Comparison of ENCODE assay signal across 19 cellular contexts in the genomic region with DNA sequence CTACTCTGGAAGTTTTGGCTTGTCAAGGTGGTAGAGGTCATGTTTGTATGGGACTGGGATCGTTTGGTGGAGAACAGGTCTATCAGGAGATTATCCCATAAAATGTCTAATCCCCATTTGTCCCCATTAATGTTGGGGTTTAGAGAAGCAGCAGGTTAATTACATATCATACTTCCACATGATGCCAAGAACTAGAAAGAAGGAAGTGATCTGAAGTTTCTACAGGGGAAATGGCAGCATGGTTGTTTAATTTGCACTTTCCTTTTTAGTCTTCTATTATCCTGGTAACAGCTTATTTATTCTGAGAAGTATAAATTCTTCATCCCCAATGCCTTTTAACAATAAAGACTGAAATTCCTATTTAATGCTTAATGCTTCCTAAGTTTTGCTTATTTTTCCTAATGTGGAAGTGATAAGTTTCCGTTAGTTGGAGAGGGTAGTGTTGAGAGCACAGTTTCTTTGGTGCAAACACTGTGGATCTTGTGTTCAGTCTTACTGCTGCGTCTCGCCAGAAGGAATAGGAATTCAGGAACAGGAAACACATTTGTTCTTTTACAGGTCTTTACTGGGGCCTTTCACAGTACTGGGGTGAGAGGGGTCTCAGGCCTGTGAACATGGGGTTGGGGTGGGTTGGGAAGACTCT. TPM values are rescaled to one million over a fixed set of nuclear protein-coding genes. Genes with fewer than 3 reads are reported as not detected.
A peak's percentile ranks its signal among the peaks of the same experiment; 100 is the strongest.
DNase-seq lines count a peak whose midpoint lies in the region; ATAC-seq and TF ChIP-seq lines count a peak whose summit lies in the region.
"Had no signal": no experiment of that assay in that cellular context is flagged by ENCODE, and none has a peak within 500 bp of the region (broad histone marks: within the 10 kb centered on the region; RNA-seq: fewer than 3 reads in every experiment).

No MANE protein-coding gene starts in this region.

- TF ChIP-seq CTCF in Panc1 (IDR thresholded peaks at IDR 0.05) (no peak), glutamatergic neuron (IDR thresholded peaks at IDR 0.05; ENCODE audit: partially characterized antibody, unreplicated experiment) (no peak), upper lobe of right lung (IDR thresholded peaks at IDR 0.05) (no peak), progenitor cell of endocrine pancreas (IDR thresholded peaks at IDR 0.05; ENCODE audit: unreplicated experiment) (no peak)

- H3K27me3 ChIP-seq in Panc1 (ENCODE audit: control insufficient read depth, insufficient read depth, low read length) (no peaks in the 10 kb centered on the region), upper lobe of right lung (no peaks in the 10 kb centered on the region)
- H3K27me3 ChIP-seq: esophagus squamous epithelium, heart left ventricle had no signal

- no peak overlapping the region; a peak in 1 of 4 replicates for H3K4me3 ChIP-seq in Panc1 (ENCODE audit: low read depth in 2 of 2, low read length in 2 of 2)
- H3K4me3 ChIP-seq in upper lobe of right lung, result no peak overlapping the region
- H3K4me3 ChIP-seq: coronary artery, esophagus squamous epithelium, heart left ventricle, skin epidermis had no signal

- BruUV-seq in Panc1 (replicated peaks; lab: Mats Ljungman, UMichigan), result no TSS peak

- H3K27me3 Mint-ChIP-seq in activated naive CD8-positive, alpha-beta T cell, result no peaks in the 10 kb centered on the region
- no peaks in the 10 kb centered on the region for H3K27me3 Mint-ChIP-seq in activated naive CD8-positive, alpha-beta T cell treated with anti-CD3 and anti-CD28 coated beads for 36 hours
- H3K27me3 Mint-ChIP-seq in glutamatergic neuron (ENCODE audit: unreplicated experiment) (peaks cover 8% of the 10 kb centered on the region), progenitor cell of endocrine pancreas (no peaks in the 10 kb centered on the region)

- no peak for ATAC-seq in Panc1
- no peak for ATAC-seq in upper lobe of right lung
- no peak for ATAC-seq in GM18868 (IDR thresholded peaks at IDR 0.05; ENCODE audit: unreplicated experiment)
- ATAC-seq: heart left ventricle, SK-N-SH treated with all-trans-retinoic acid at 6 μM for 48 hours had no signal

- H3K4me1 ChIP-seq in Panc1 (ENCODE audit: control insufficient read depth, insufficient read depth, low read length), result peaks cover 37% of the 10 kb centered on the region
- H3K4me1 ChIP-seq in upper lobe of right lung, result peaks cover 36% of the 10 kb centered on the region

- H3K9me3 Mint-ChIP-seq in activated naive CD8-positive, alpha-beta T cell (ENCODE audit: low read depth), result no peaks in the 10 kb centered on the region
- H3K9me3 Mint-ChIP-seq in activated naive CD8-positive, alpha-beta T cell treated with anti-CD3 and anti-CD28 coated beads for 36 hours, result no peaks in the 10 kb centered on the region
- H3K9me3 Mint-ChIP-seq in glutamatergic neuron (ENCODE audit: unreplicated experiment) (peaks cover 8% of the 10 kb centered on the region), progenitor cell of endocrine pancreas (ENCODE audit: low read depth) (no peaks in the 10 kb centered on the region)

- no peak for DNase-seq in activated naive CD8-positive, alpha-beta T cell treated with anti-CD3 and anti-CD28 coated beads for 36 hours
- DNase-seq in Panc1 (ENCODE audit: low read depth, low spot score) (no peak), glutamatergic neuron (no peak), upper lobe of right lung (no peak), progenitor cell of endocrine pancreas (ENCODE audit: low spot score, unreplicated experiment) (no peak), NCI-H2227 treated with DMSO at 0.1 percent for 48 hours (lab: John Stamatoyannopoulos, UW) (no peak)
- DNase-seq: activated CD8-positive, alpha-beta memory T cell treated with anti-CD3 and anti-CD28 coated beads for 24 hours; activated effector memory CD4-positive, alpha-beta T cell treated with Interleukin-2 at 50 U/mL for 16 hours; esophagus squamous epithelium; GF-D8; heart left ventricle; kidney; NCI-H1417; NCI-H345 had no signal

- CTCF ChIA-PET in Panc1 (lab: Charles Lee), result interaction anchor here (0.9 kb wide), 1 partner anchor 9 kb away, joined by 3 read pairs; no protein-coding TSS in a partner anchor

- peaks cover 53% of the 10 kb centered on the region for H3K4me1 Mint-ChIP-seq in activated naive CD8-positive, alpha-beta T cell (ENCODE audit: low read depth)
- peaks cover 41% of the 10 kb centered on the region for H3K4me1 Mint-ChIP-seq in activated naive CD8-positive, alpha-beta T cell treated with anti-CD3 and anti-CD28 coated beads for 36 hours
- H3K4me1 Mint-ChIP-seq in glutamatergic neuron (ENCODE audit: low read depth, unreplicated experiment) (peaks cover 40% of the 10 kb centered on the region), progenitor cell of endocrine pancreas (ENCODE audit: low read depth) (peaks cover 31% of the 10 kb centered on the region)

- in situ Hi-C loops in Panc1 (cut with HindIII; ENCODE audit: low pct_unique_long_range_greater_than_20kb, low sequenced_read_pairs), result no loop called here

- intact Hi-C loops in Panc1 (cut with micrococcal nuclease; ENCODE audit: unreplicated experiment) (no loop called here), upper lobe of right lung (cut with DNase I) (no loop called here)

- peaks cover 3% of the 10 kb centered on the region; the same call in 1 of the 2 replicates for H3K36me3 ChIP-seq in Panc1 (ENCODE audit: control insufficient read depth, insufficient read depth, low read length)
- no peaks in the 10 kb centered on the region for H3K36me3 ChIP-seq in upper lobe of right lung
- H3K36me3 ChIP-seq: esophagus squamous epithelium, heart left ventricle had no signal

- peak overlapping the region; percentile 65 for H3K27ac Mint-ChIP-seq in activated naive CD8-positive, alpha-beta T cell
- H3K27ac Mint-ChIP-seq in activated naive CD8-positive, alpha-beta T cell treated with anti-CD3 and anti-CD28 coated beads for 36 hours, result no peak overlapping the region
- H3K27ac Mint-ChIP-seq in glutamatergic neuron (ENCODE audit: unreplicated experiment) (peak overlapping the region; percentile 53), progenitor cell of endocrine pancreas (no peak overlapping the region)

- peak overlapping the region; percentile 81 for H3K27ac ChIP-seq in Panc1 (ENCODE audit: low read length)
- H3K27ac ChIP-seq in upper lobe of right lung, result peak overlapping the region; percentile 30

- POLR2A ChIA-PET in Panc1 (lab: Charles Lee), result no interaction called here

- H3K36me3 Mint-ChIP-seq in activated naive CD8-positive, alpha-beta T cell, result peaks cover 6% of the 10 kb centered on the region
- peaks cover 6% of the 10 kb centered on the region for H3K36me3 Mint-ChIP-seq in activated naive CD8-positive, alpha-beta T cell treated with anti-CD3 and anti-CD28 coated beads for 36 hours
- H3K36me3 Mint-ChIP-seq in glutamatergic neuron (ENCODE audit: unreplicated experiment) (peaks cover 6% of the 10 kb centered on the region), progenitor cell of endocrine pancreas (ENCODE audit: insufficient read depth) (peaks cover 5% of the 10 kb centered on the region)

- H3K9me3 ChIP-seq in Panc1 (ENCODE audit: control insufficient read depth, insufficient read depth, low read depth, low read length) (no peaks in the 10 kb centered on the region), upper lobe of right lung (no peaks in the 10 kb centered on the region)
- H3K9me3 ChIP-seq: esophagus squamous epithelium, heart left ventricle had no signal

- H3K4me3 Mint-ChIP-seq in activated naive CD8-positive, alpha-beta T cell, result no peak overlapping the region
- no peak overlapping the region for H3K4me3 Mint-ChIP-seq in activated naive CD8-positive, alpha-beta T cell treated with anti-CD3 and anti-CD28 coated beads for 36 hours
- H3K4me3 Mint-ChIP-seq in glutamatergic neuron (ENCODE audit: unreplicated experiment), result peak overlapping the region; percentile 54
- H3K4me3 Mint-ChIP-seq in progenitor cell of endocrine pancreas (ENCODE audit: low read depth), result no peak overlapping the region

RNA-seq across cellular contexts. Expression of a gene that starts 59.6 kb away (rescaled TPM):
- total RNA-seq in activated naive CD8-positive, alpha-beta T cell treated with anti-CD3 and anti-CD28 coated beads for 36 hours, result 10 to 100 TPM; 10.3 to 11.2 TPM
- total RNA-seq in Panc1 (2021; ENCODE audit: unreplicated experiment), result 17.6 TPM
- polyA plus RNA-seq in Panc1 (2012; ENCODE audit: insufficient read length), result 21.4 TPM
- total RNA-seq in glutamatergic neuron (ENCODE audit: unreplicated experiment), result 14.3 TPM
- total RNA-seq in upper lobe of right lung, result 23.2 TPM
- total RNA-seq in progenitor cell of endocrine pancreas, result 21.2 and 21.8 TPM in 2 replicates

Comparison
In these comparisons a context has a peak if more than half of its experiments do, and no peak if none do; other contexts are left out.
1. H3K27ac Mint-ChIP-seq: peak in activated naive CD8-positive, alpha-beta T cell (single experiment) and glutamatergic neuron (single experiment); none in activated naive CD8-positive, alpha-beta T cell treated with anti-CD3 and anti-CD28 coated beads for 36 hours (single experiment) and progenitor cell of endocrine pancreas (single experiment).